In genomic region chr1:19456915-19457554, GRCh38 we compare ENCODE assay signal across 10 cellular contexts. TPM values are rescaled to one million over a fixed set of nuclear protein-coding genes. Genes with fewer than 3 reads are reported as not detected.
DNase-seq lines count a peak whose midpoint lies in the region; ATAC-seq, FAIRE-seq and TF ChIP-seq lines count a peak whose summit lies in the region.
"Had no signal": no experiment of that assay in that cellular context is flagged by ENCODE, and none has a peak within 500 bp of the region (broad histone marks: within the 10 kb centered on the region; RNA-seq: fewer than 3 reads in every experiment).

No MANE protein-coding gene starts in this region.

- intact Hi-C loops in heart right ventricle (cut with DNase I) (no loop called here), Right ventricle myocardium superior (cut with DNase I) (no loop called here), uterus (cut with DNase I; ENCODE audit: low total_unique reads) (no loop called here)

- DNase-seq in heart right ventricle (no peak), Right ventricle myocardium superior (no peak), astrocyte (ENCODE audit: low read depth) (peak; percentile 72), uterus (no peak), nucleus accumbens (lab: John Stamatoyannopoulos, UW) (no peak), MM.1S (no peak), GOT3 (lab: John Stamatoyannopoulos, UW) (no peak)
- DNase-seq: activated B cell treated with CpG ODN at 0.5 μM for 24 hours, body of pancreas had no signal

- FAIRE-seq in astrocyte (lab: Jason Lieb, UNC): no peak

- H3K27ac Mint-ChIP-seq in astrocyte (ENCODE audit: unreplicated experiment): peak overlapping the region; percentile 79

- H3K36me3 ChIP-seq in heart right ventricle: peaks cover 0 to 10% (median 0%) of the 10 kb centered on the region in 9 donors
- peaks cover 4% of the 10 kb centered on the region for H3K36me3 ChIP-seq in astrocyte (ENCODE audit: insufficient read depth, low read length)
- H3K36me3 ChIP-seq in mesodermal cell (ENCODE audit: control insufficient read depth, insufficient read depth, low read length): peaks cover 5% of the 10 kb centered on the region
- H3K36me3 ChIP-seq in uterus: no peaks in the 10 kb centered on the region
- H3K36me3 ChIP-seq in MM.1S (replicated peaks; ENCODE audit: insufficient read depth, low read length): no peaks in the 10 kb centered on the region

- H3K9ac ChIP-seq in astrocyte (ENCODE audit: low read length) (peak overlapping the region; percentile 14), MM.1S (ENCODE audit: low read length) (no peak overlapping the region)

- H3K9me2 ChIP-seq in MM.1S (replicated peaks; ENCODE audit: insufficient read depth, low read length): no peaks in the 10 kb centered on the region

- peaks cover 96% of the 10 kb centered on the region for H4K20me1 ChIP-seq in astrocyte (ENCODE audit: insufficient read depth, low read length)
- H4K20me1 ChIP-seq in MM.1S (ENCODE audit: insufficient read depth, low read length): peaks cover 30% of the 10 kb centered on the region

- peak overlapping the region; percentile 11 for H3K4me3 Mint-ChIP-seq in astrocyte (ENCODE audit: unreplicated experiment)
- H3K4me3 Mint-ChIP-seq: activated B cell treated with CpG ODN at 0.5 μM for 24 hours had no signal

- WGBS in heart right ventricle, 2 donors: 59 to 62% methylated on average over 10 of the region's 10 CpGs
- WGBS in mesodermal cell (ENCODE audit: insufficient coverage in 2 of 2), 2 experiments: 53 to 55% methylated on average over 7 to 8 of the region's 10 CpGs

- H2AFZ ChIP-seq in astrocyte (ENCODE audit: low read depth, low read length): no peak overlapping the region
- no peak overlapping the region for H2AFZ ChIP-seq in MM.1S (ENCODE audit: low read length)

- H3K36me3 Mint-ChIP-seq in astrocyte (ENCODE audit: low read depth, unreplicated experiment): no peaks in the 10 kb centered on the region

- no peak overlapping the region for H3K4me3 ChIP-seq in heart right ventricle
- H3K4me3 ChIP-seq in astrocyte (ENCODE audit: insufficient read depth, low read depth, low read length): no peak overlapping the region
- H3K4me3 ChIP-seq in mesodermal cell (ENCODE audit: extremely low read depth, insufficient read depth, low read length, poor library complexity, severe bottlenecking): no peak overlapping the region
- H3K4me3 ChIP-seq in uterus: no peak overlapping the region
- H3K4me3 ChIP-seq in MM.1S (ENCODE audit: low read length): no peak overlapping the region
- H3K4me3 ChIP-seq: body of pancreas had no signal

- no peak for TF ChIP-seq POLR2A in uterus (IDR thresholded peaks at IDR 0.05)

- H3K79me2 ChIP-seq in astrocyte (ENCODE audit: insufficient read depth, low read length) (peaks cover 98% of the 10 kb centered on the region), MM.1S (ENCODE audit: low read length) (peaks cover 95% of the 10 kb centered on the region)

- no peaks in the 10 kb centered on the region for H3F3A ChIP-seq in MM.1S (ENCODE audit: insufficient read depth, low read length)

- H3K27me3 ChIP-seq in heart right ventricle: no peaks in the 10 kb centered on the region
- H3K27me3 ChIP-seq in astrocyte (ENCODE audit: insufficient read depth, low read length): no peaks in the 10 kb centered on the region
- no peaks in the 10 kb centered on the region for H3K27me3 ChIP-seq in uterus
- no peaks in the 10 kb centered on the region for H3K27me3 ChIP-seq in MM.1S (replicated peaks; ENCODE audit: insufficient read depth, low read length)
- H3K27me3 ChIP-seq: body of pancreas had no signal

- ATAC-seq in heart right ventricle (no peak), Right ventricle myocardium superior (ENCODE audit: poor library complexity) (no peak)
- ATAC-seq: body of pancreas had no signal

- no peaks in the 10 kb centered on the region for H3K9me3 ChIP-seq in heart right ventricle
- H3K9me3 ChIP-seq in astrocyte (ENCODE audit: insufficient read depth, low read depth, low read length): no peaks in the 10 kb centered on the region
- H3K9me3 ChIP-seq in mesodermal cell (ENCODE audit: control insufficient read depth, low read length): no peaks in the 10 kb centered on the region
- no peaks in the 10 kb centered on the region for H3K9me3 ChIP-seq in uterus
- no peaks in the 10 kb centered on the region for H3K9me3 ChIP-seq in MM.1S (replicated peaks; ENCODE audit: insufficient read depth, low read length)
- H3K9me3 ChIP-seq: body of pancreas had no signal

- no peaks in the 10 kb centered on the region for H3K9me3 Mint-ChIP-seq in astrocyte (ENCODE audit: unreplicated experiment)
- H3K9me3 Mint-ChIP-seq: activated B cell treated with CpG ODN at 0.5 μM for 24 hours had no signal

- no peak for TF ChIP-seq CTCF in heart right ventricle (IDR thresholded peaks at IDR 0.05)
- no peak for TF ChIP-seq CTCF in astrocyte (IDR thresholded peaks at IDR 0.05; ENCODE audit: insufficient read depth, low read depth, low read length)
- TF ChIP-seq CTCF in uterus (IDR thresholded peaks at IDR 0.05): no peak
- no peak for TF ChIP-seq CTCF in MM.1S (IDR thresholded peaks at IDR 0.05; ENCODE audit: low read length)

- no peaks in the 10 kb centered on the region for H3K27me3 Mint-ChIP-seq in astrocyte (ENCODE audit: low read depth, unreplicated experiment)
- H3K27me3 Mint-ChIP-seq: activated B cell treated with CpG ODN at 0.5 μM for 24 hours had no signal

- H3K27ac ChIP-seq in heart right ventricle: peak overlapping the region in 7 of 10 donors; percentile 25 to 90 (median 50)
- peak overlapping the region; percentile 22 for H3K27ac ChIP-seq in astrocyte (ENCODE audit: low read depth, low read length)
- H3K27ac ChIP-seq in mesodermal cell (ENCODE audit: low read depth, low read length, severe bottlenecking): peak overlapping the region; percentile 20
- H3K27ac ChIP-seq in uterus: peak overlapping the region; percentile 26 to 45
- H3K27ac ChIP-seq in MM.1S (ENCODE audit: low read length): no peak overlapping the region
- H3K27ac ChIP-seq: body of pancreas had no signal

- H3K4me2 ChIP-seq in astrocyte (ENCODE audit: low read length) (peak overlapping the region; percentile 65), MM.1S (ENCODE audit: low read depth, low read length) (no peak overlapping the region)

- H3K4me1 ChIP-seq in heart right ventricle: peaks cover 52 to 100% (median 90%) of the 10 kb centered on the region in 9 donors
- peaks cover 50% of the 10 kb centered on the region for H3K4me1 ChIP-seq in astrocyte (ENCODE audit: insufficient read depth, low read length)
- H3K4me1 ChIP-seq in mesodermal cell (ENCODE audit: control insufficient read depth, insufficient read depth, low read length, poor library complexity, severe bottlenecking): peaks cover 45% of the 10 kb centered on the region
- H3K4me1 ChIP-seq in uterus: peaks cover 11 to 19% of the 10 kb centered on the region in 2 donors
- H3K4me1 ChIP-seq in MM.1S (ENCODE audit: low read length): peaks cover 8% of the 10 kb centered on the region

- H3K4me1 Mint-ChIP-seq in astrocyte (ENCODE audit: low read depth, unreplicated experiment): peaks cover 63% of the 10 kb centered on the region

RNA-seq across cellular contexts. Expression of gene CAPZB, which starts 28.3 kb away (rescaled TPM):
- 100 to 1,000 TPM; 207 to 307 (median 228) TPM for total RNA-seq in heart right ventricle
- 100 to 1,000 TPM; 158 to 236 TPM for polyA plus RNA-seq in heart right ventricle
- 222 TPM for total RNA-seq in Right ventricle myocardium superior
- 458 and 459 TPM in 2 replicates for total RNA-seq in astrocyte
- 296 TPM for polyA plus RNA-seq in mesodermal cell (2013, experiment 1 of 2)
- polyA plus RNA-seq in mesodermal cell (2013, experiment 2 of 2): 276 TPM
- 100 to 1,000 TPM in 3 of 4 donors, 10 to 100 TPM in 1; 94.4 to 281 (median 141) TPM for total RNA-seq in uterus
